9 cellular contexts compared by ENCODE assay signal in the genomic region with DNA sequence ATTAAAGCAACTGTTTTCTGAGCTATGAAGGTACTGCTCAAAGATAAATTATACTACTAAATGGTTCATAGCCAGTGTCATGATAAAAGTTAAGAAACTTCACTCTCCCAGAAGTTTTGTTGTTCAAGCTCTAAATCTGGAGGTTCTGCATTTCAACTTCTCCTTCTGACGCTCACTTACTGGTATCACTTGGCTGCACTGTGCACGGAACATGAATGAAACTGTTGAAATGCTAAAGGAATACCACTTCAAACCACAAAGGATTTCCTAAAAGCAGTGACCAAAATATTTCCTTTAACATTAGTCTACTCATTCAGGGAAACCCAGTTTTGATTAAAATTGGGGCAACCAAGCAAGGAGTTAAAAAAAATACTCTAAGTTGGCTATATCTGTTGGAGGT.
DNase-seq lines count a peak whose midpoint lies in the region; ATAC-seq and TF ChIP-seq lines count a peak whose summit lies in the region.
"Had no signal": no experiment of that assay in that cellular context is flagged by ENCODE, and none has a peak within 500 bp of the region (broad histone marks: within the 10 kb centered on the region; RNA-seq: fewer than 3 reads in every experiment).

No MANE protein-coding gene starts in this region.

- H3K79me2 ChIP-seq in PC-9 (ENCODE audit: low read depth), result peaks cover 95% of the 10 kb centered on the region

- peak overlapping the region; percentile 44; the same call in 1 of the 2 replicates for H3K27ac ChIP-seq in PC-9
- H3K27ac ChIP-seq in testis, result peak overlapping the region; percentile 20 to 51

- peaks cover 39% of the 10 kb centered on the region for H3K36me3 ChIP-seq in PC-9 (ENCODE audit: low read depth)
- no peaks in the 10 kb centered on the region for H3K36me3 ChIP-seq in testis (ENCODE audit: low read depth, missing control alignments)

- no peaks in the 10 kb centered on the region for H3K27me3 Mint-ChIP-seq in activated naive CD8-positive, alpha-beta T cell treated with anti-CD3 and anti-CD28 coated beads, Interleukin-2, amount 50 U/mL, for 24 hours
- H3K27me3 Mint-ChIP-seq in activated naive CD8-positive, alpha-beta T cell treated with anti-CD3 and anti-CD28 coated beads for 36 hours, result no peaks in the 10 kb centered on the region

- H3K4me1 ChIP-seq in PC-9 (replicated peaks; ENCODE audit: insufficient read depth) (peaks cover 88% of the 10 kb centered on the region), testis (peaks cover 54% of the 10 kb centered on the region)

- DNase-seq in activated naive CD8-positive, alpha-beta T cell treated with anti-CD3 and anti-CD28 coated beads, Interleukin-2, amount 50 U/mL, for 24 hours, result no peak
- DNase-seq in activated naive CD8-positive, alpha-beta T cell treated with anti-CD3 and anti-CD28 coated beads for 36 hours, result no peak
- DNase-seq in PC-9, result no peak
- DNase-seq in fibroblast of mammary gland (ENCODE audit: low read depth), result peak; percentile 66
- DNase-seq in testis, result no peak
- no peak for DNase-seq in NCI-H1417 (lab: John Stamatoyannopoulos, UW)
- no peak for DNase-seq in DMS153 treated with DMSO at 0.1 percent for 48 hours (lab: John Stamatoyannopoulos, UW; ENCODE audit: unreplicated experiment)
- no peak for DNase-seq in T-helper 2 cell
- DNase-seq: NCI-H748 treated with DMSO at 0.1 percent for 48 hours had no signal

- no peak for TF ChIP-seq CTCF in PC-9 (conservative IDR thresholded peaks at IDR 0.05)
- TF ChIP-seq CTCF in fibroblast of mammary gland (conservative IDR thresholded peaks at IDR 0.05; ENCODE audit: control insufficient read depth, insufficient read depth, low read depth, low read length), result no peak
- no peak for TF ChIP-seq CTCF in testis (IDR thresholded peaks at IDR 0.05)

- CTCF ChIA-PET in PC-9 (lab: Charles Lee), result no interaction called here

- TF ChIP-seq POLR2A in testis (IDR thresholded peaks at IDR 0.05), result no peak

- H3K4me3 Mint-ChIP-seq in activated naive CD8-positive, alpha-beta T cell treated with anti-CD3 and anti-CD28 coated beads, Interleukin-2, amount 50 U/mL, for 24 hours, result no peak overlapping the region
- no peak overlapping the region for H3K4me3 Mint-ChIP-seq in activated naive CD8-positive, alpha-beta T cell treated with anti-CD3 and anti-CD28 coated beads for 36 hours

- ATAC-seq in activated naive CD8-positive, alpha-beta T cell treated with anti-CD3 and anti-CD28 coated beads, Interleukin-2, amount 50 U/mL, for 24 hours, result peak; percentile 34

- H3K27ac Mint-ChIP-seq in activated naive CD8-positive, alpha-beta T cell treated with anti-CD3 and anti-CD28 coated beads, Interleukin-2, amount 50 U/mL, for 24 hours, result no peak overlapping the region
- H3K27ac Mint-ChIP-seq in activated naive CD8-positive, alpha-beta T cell treated with anti-CD3 and anti-CD28 coated beads for 36 hours, result no peak overlapping the region

- H3K4me2 ChIP-seq in PC-9, result 0 out of 2 replicates have a peak overlapping the region, but pooled peaks have one; percentile 48

- H3K4me3 ChIP-seq in PC-9 (no peak overlapping the region), fibroblast of mammary gland (ENCODE audit: control insufficient read depth, low read depth, low read length) (no peak overlapping the region), testis (no peak overlapping the region)

- peaks cover 62% of the 10 kb centered on the region for H3F3A ChIP-seq in PC-9 (ENCODE audit: insufficient read depth, low read depth)

- POLR2A ChIA-PET in PC-9 (lab: Charles Lee; ENCODE audit: unreplicated experiment), result interaction anchor here (0.6 to 0.7 kb wide), 2 partner anchors 29 to 116 kb away, joined by 3 to 7 read pairs; no protein-coding TSS in a partner anchor

- BruUV-seq in PC-9 (replicated peaks; lab: Mats Ljungman, UMichigan), result no TSS peak

- H3K36me3 Mint-ChIP-seq in activated naive CD8-positive, alpha-beta T cell treated with anti-CD3 and anti-CD28 coated beads, Interleukin-2, amount 50 U/mL, for 24 hours (ENCODE audit: low read depth), result peaks cover 5% of the 10 kb centered on the region
- H3K36me3 Mint-ChIP-seq in activated naive CD8-positive, alpha-beta T cell treated with anti-CD3 and anti-CD28 coated beads for 36 hours, result peaks cover 5% of the 10 kb centered on the region

- no peaks in the 10 kb centered on the region for H3K27me3 ChIP-seq in PC-9 (ENCODE audit: insufficient read depth, low read depth)
- H3K27me3 ChIP-seq in testis, result no peaks in the 10 kb centered on the region

- H3K9me2 ChIP-seq in PC-9 (ENCODE audit: insufficient read depth), result no peaks in the 10 kb centered on the region

- H3K4me1 Mint-ChIP-seq in activated naive CD8-positive, alpha-beta T cell treated with anti-CD3 and anti-CD28 coated beads, Interleukin-2, amount 50 U/mL, for 24 hours, result peaks cover 70% of the 10 kb centered on the region
- peaks cover 68% of the 10 kb centered on the region for H3K4me1 Mint-ChIP-seq in activated naive CD8-positive, alpha-beta T cell treated with anti-CD3 and anti-CD28 coated beads for 36 hours

- WGBS in testis, 2 donors, result 40 to 41% methylated on average over 2 of the region's 2 CpGs

- H4K20me1 ChIP-seq in PC-9 (ENCODE audit: insufficient read depth), result no peaks in the 10 kb centered on the region

- no peaks in the 10 kb centered on the region for H3K9me3 Mint-ChIP-seq in activated naive CD8-positive, alpha-beta T cell treated with anti-CD3 and anti-CD28 coated beads, Interleukin-2, amount 50 U/mL, for 24 hours
- no peaks in the 10 kb centered on the region for H3K9me3 Mint-ChIP-seq in activated naive CD8-positive, alpha-beta T cell treated with anti-CD3 and anti-CD28 coated beads for 36 hours

- H2AFZ ChIP-seq in PC-9, result no peak overlapping the region

- intact Hi-C loops in PC-9 (cut with micrococcal nuclease; ENCODE audit: unreplicated experiment) (no loop called here), testis (cut with DNase I; ENCODE audit: low total_unique reads) (no loop called here)

- H3K9me3 ChIP-seq in PC-9 (ENCODE audit: insufficient read depth, low read depth) (no peaks in the 10 kb centered on the region), testis (no peaks in the 10 kb centered on the region)
